ENCODE assay signal across 16 cellular contexts in the genomic region with DNA sequence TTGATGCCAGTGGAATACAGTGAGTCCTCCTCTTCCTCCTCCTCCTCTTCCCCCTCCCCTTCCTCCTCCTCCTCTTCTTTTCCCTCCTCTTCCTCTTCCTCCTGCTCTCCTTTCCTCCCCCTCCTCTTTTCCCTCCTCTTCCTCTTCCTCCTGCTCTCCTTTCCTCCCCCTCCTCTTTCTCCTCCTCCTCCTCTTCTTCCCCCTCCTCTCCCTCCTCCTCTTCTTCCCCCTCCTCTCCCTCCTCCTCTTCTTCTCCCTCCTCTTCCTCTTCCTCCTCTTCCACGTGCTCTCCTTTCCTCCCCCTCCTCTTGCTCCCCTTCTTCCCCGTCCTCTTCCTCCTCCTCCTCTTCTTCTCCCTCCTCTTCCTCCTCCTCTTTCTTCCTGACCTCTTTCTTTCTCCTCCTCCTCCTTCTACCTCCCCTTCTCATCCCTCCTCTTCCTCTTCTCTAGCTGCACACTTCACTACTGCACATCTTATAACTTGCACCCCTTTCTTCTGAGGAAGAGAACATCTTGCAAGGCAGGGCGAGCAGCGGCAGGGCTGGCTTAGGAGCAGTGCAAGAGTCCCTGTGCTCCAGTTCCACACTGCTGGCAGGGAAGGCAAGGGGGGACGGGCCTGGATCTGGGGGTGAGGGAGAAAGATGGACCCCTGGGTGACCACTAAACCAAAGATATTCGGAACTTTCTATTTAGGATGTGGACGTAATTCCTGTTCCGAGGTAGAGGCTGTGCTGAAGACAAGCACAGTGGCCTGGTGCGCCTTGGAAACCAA. TPM values are rescaled to one million over a fixed set of nuclear protein-coding genes. Genes with fewer than 3 reads are reported as not detected.
DNase-seq lines count a peak whose midpoint lies in the region; ATAC-seq, FAIRE-seq and TF ChIP-seq lines count a peak whose summit lies in the region.
"Had no signal": no experiment of that assay in that cellular context is flagged by ENCODE, and none has a peak within 500 bp of the region (broad histone marks: within the 10 kb centered on the region; RNA-seq: fewer than 3 reads in every experiment).

No MANE protein-coding gene starts in this region.

- TF ChIP-seq RAD21 in HepG2 (CRISPR knock-in tag; IDR thresholded peaks at IDR 0.05) (no peak), neural cell (conservative IDR thresholded peaks at IDR 0.05) (no peak)

- H3K27me3 ChIP-seq in HepG2 (ENCODE audit: control insufficient read depth in 1 of 2, insufficient read depth in 2 of 2, low read length in 2 of 2) (peaks cover 7 to 28% of the 10 kb centered on the region in 2 experiments), right lobe of liver (peaks cover 45 to 55% of the 10 kb centered on the region in 2 donors), duodenal mucosa (ENCODE audit: control insufficient read depth in 1 of 2, insufficient read depth in 2 of 2, low read length in 2 of 2) (peaks cover 30 to 31% of the 10 kb centered on the region in 2 donors), neural cell (ENCODE audit: insufficient read depth, low read depth, low read length) (peaks cover 100% of the 10 kb centered on the region), MM.1S (replicated peaks; ENCODE audit: insufficient read depth, low read length) (peaks cover 37% of the 10 kb centered on the region)

- H3K4me2 ChIP-seq in HepG2 (ENCODE audit: low read depth, low read length) (no peak overlapping the region), neural cell (ENCODE audit: low read length) (no peak overlapping the region), MM.1S (ENCODE audit: low read depth, low read length) (no peak overlapping the region)

- no peak for TF ChIP-seq EP300 in HepG2 (IDR thresholded peaks at IDR 0.05; ENCODE audit: low read depth in 2 of 2, low read length in 2 of 2)
- TF ChIP-seq EP300 in HepG2 (CRISPR knock-in tag; IDR thresholded peaks at IDR 0.05; ENCODE audit: borderline replicate concordance): no peak
- no peak for TF ChIP-seq EP300 in neural cell (conservative IDR thresholded peaks at IDR 0.05; ENCODE audit: poor library complexity, severe bottlenecking)

- no peak overlapping the region for H2AFZ ChIP-seq in HepG2 (ENCODE audit: low read length)
- no peak overlapping the region for H2AFZ ChIP-seq in neural cell (ENCODE audit: low read depth, low read length)
- H2AFZ ChIP-seq in MM.1S (ENCODE audit: low read length): no peak overlapping the region

- peaks cover 10% of the 10 kb centered on the region; the same call in 1 of the 2 replicates for H3K4me1 ChIP-seq in HepG2 (ENCODE audit: insufficient read depth, low read length)
- H3K4me1 ChIP-seq in right lobe of liver: peaks cover 0 to 9% (median 2%) of the 10 kb centered on the region in 4 donors
- H3K4me1 ChIP-seq in duodenal mucosa (ENCODE audit: control insufficient read depth in 1 of 2, insufficient read depth in 2 of 2, low read length in 2 of 2): peaks cover 16 to 27% of the 10 kb centered on the region in 2 donors
- no peaks in the 10 kb centered on the region for H3K4me1 ChIP-seq in MM.1S (ENCODE audit: low read length)
- H3K4me1 ChIP-seq: Caco-2 had no signal

- DNase-seq in HepG2 (ENCODE audit: low spot score) (no peak), right lobe of liver (no peak), GM19238 (ENCODE audit: insufficient read length, low spot score) (no peak), SHP77 treated with DMSO at 0.1 percent for 48 hours (lab: John Stamatoyannopoulos, UW) (no peak), MM.1S (no peak)
- DNase-seq: Caco-2, DMS153, MV-4-11, NCI-H1417, NCI-H187 treated with DMSO at 0.1 percent for 48 hours, NCI-H526 treated with DMSO at 0.1 percent for 48 hours, SHP77 had no signal

- H3F3A ChIP-seq in neural cell (ENCODE audit: insufficient read depth, low read length, poor library complexity, severe bottlenecking): no peaks in the 10 kb centered on the region
- H3F3A ChIP-seq in MM.1S (ENCODE audit: insufficient read depth, low read length): no peaks in the 10 kb centered on the region

- in situ Hi-C loops in HepG2 (cut with HindIII; ENCODE audit: extremely low pct_ligation_motif_present, low pct_unique_long_range_greater_than_20kb): no loop called here

- intact Hi-C loops in HepG2 (cut with micrococcal nuclease; ENCODE audit: unreplicated experiment) (no loop called here), right lobe of liver (cut with DNase I) (no loop called here)

- H3K79me2 ChIP-seq in HepG2 (ENCODE audit: insufficient read depth, low read length) (no peaks in the 10 kb centered on the region), neural cell (replicated peaks; ENCODE audit: insufficient read depth, low read length) (no peaks in the 10 kb centered on the region), MM.1S (ENCODE audit: low read length) (no peaks in the 10 kb centered on the region)

- H3K4me3 ChIP-seq in HepG2 (replicated peaks in 1 of 3; ENCODE audit: insufficient read depth in 1 of 3, low read depth in 2 of 3, low read length in 3 of 3): no peak overlapping the region
- no peak overlapping the region for H3K4me3 ChIP-seq in right lobe of liver
- H3K4me3 ChIP-seq in duodenal mucosa (ENCODE audit: low read depth in 1 of 2, low read length in 2 of 2): peak overlapping the region; percentile 87 to 98
- no peak overlapping the region for H3K4me3 ChIP-seq in neural cell (ENCODE audit: low read length)
- H3K4me3 ChIP-seq in MM.1S (ENCODE audit: low read length): no peak overlapping the region

- no TSS peak for BruUV-seq in HepG2 (replicated peaks; lab: Mats Ljungman, UMichigan)

- H3K36me3 ChIP-seq in HepG2 (replicated peaks in 1 of 2; ENCODE audit: control insufficient read depth in 1 of 2, insufficient read depth in 2 of 2, low read length in 2 of 2) (no peaks in the 10 kb centered on the region), right lobe of liver (no peaks in the 10 kb centered on the region), duodenal mucosa (ENCODE audit: control insufficient read depth in 1 of 2, insufficient read depth in 2 of 2, low read length in 2 of 2) (peaks cover 0 to 20% of the 10 kb centered on the region in 2 donors), neural cell (ENCODE audit: insufficient read depth, low read length) (no peaks in the 10 kb centered on the region), MM.1S (replicated peaks; ENCODE audit: insufficient read depth, low read length) (no peaks in the 10 kb centered on the region)

- no peak overlapping the region for H3K27ac ChIP-seq in HepG2 (ENCODE audit: extremely low read length, insufficient read depth, low read length)
- no peak overlapping the region for H3K27ac ChIP-seq in right lobe of liver
- H3K27ac ChIP-seq in duodenal mucosa (ENCODE audit: low read depth, low read length): peak overlapping the region; percentile 72
- no peak overlapping the region for H3K27ac ChIP-seq in neural cell (ENCODE audit: low read length)
- no peak overlapping the region for H3K27ac ChIP-seq in MM.1S (ENCODE audit: low read length)

- TF ChIP-seq CTCF in HepG2 (CRISPR knock-in tag; IDR thresholded peaks at IDR 0.05) (no peak), right lobe of liver (IDR thresholded peaks at IDR 0.05) (no peak), neural cell (IDR thresholded peaks at IDR 0.05; ENCODE audit: poor library complexity, severe bottlenecking) (no peak), MM.1S (IDR thresholded peaks at IDR 0.05; ENCODE audit: low read length) (no peak)

- POLR2A ChIA-PET in HepG2 (lab: Yijun Ruan, JAX): no interaction called here

- H4K20me1 ChIP-seq in HepG2 (ENCODE audit: insufficient read depth, low read length) (no peaks in the 10 kb centered on the region), neural cell (ENCODE audit: insufficient read depth) (no peaks in the 10 kb centered on the region), MM.1S (ENCODE audit: insufficient read depth, low read length) (no peaks in the 10 kb centered on the region)

- CTCF ChIA-PET in HepG2 (lab: Yijun Ruan, JAX; ENCODE audit: low intra/inter-chr PET ratio, low total read pairs): no interaction called here

- no peaks in the 10 kb centered on the region for H3K9me3 ChIP-seq in HepG2 (ENCODE audit: low read length)
- no peaks in the 10 kb centered on the region for H3K9me3 ChIP-seq in right lobe of liver
- no peaks in the 10 kb centered on the region for H3K9me3 ChIP-seq in duodenal mucosa (ENCODE audit: control insufficient read depth in 1 of 2, low read length in 2 of 2)
- peaks cover 3% of the 10 kb centered on the region for H3K9me3 ChIP-seq in neural cell (ENCODE audit: low read length)
- H3K9me3 ChIP-seq in MM.1S (replicated peaks; ENCODE audit: insufficient read depth, low read length): no peaks in the 10 kb centered on the region
- H3K9me3 ChIP-seq: Caco-2 had no signal

- no peak for FAIRE-seq in HepG2 (lab: Jason Lieb, UNC)

- 45% methylated on average over 9 of the region's 9 CpGs for WGBS in HepG2 (ENCODE audit: low lambda C conversion rate)
- 38% methylated on average over 9 of the region's 9 CpGs for WGBS in right lobe of liver (ENCODE audit: insufficient coverage, low coverage, low lambda C conversion rate, missing lambda C conversion rate)

- H3K9ac ChIP-seq in HepG2 (ENCODE audit: insufficient read depth, low read depth, low read length) (no peak overlapping the region), duodenal mucosa (ENCODE audit: low read depth in 1 of 2, low read length in 2 of 2) (peak overlapping the region; percentile 99), neural cell (ENCODE audit: low read length) (no peak overlapping the region), MM.1S (ENCODE audit: low read length) (no peak overlapping the region)

- ATAC-seq in HepG2: no peak
- no peak for ATAC-seq in right lobe of liver

- H3K9me2 ChIP-seq in neural cell (ENCODE audit: insufficient read depth, low read length) (no peaks in the 10 kb centered on the region), MM.1S (replicated peaks; ENCODE audit: insufficient read depth, low read length) (no peaks in the 10 kb centered on the region)

- TF ChIP-seq POLR2A in HepG2 (IDR thresholded peaks at IDR 0.05; ENCODE audit: insufficient read depth in 1 of 2, low read depth in 2 of 2, low read length in 2 of 2): no peak
- TF ChIP-seq POLR2A in right lobe of liver (IDR thresholded peaks at IDR 0.05): no peak

RNA-seq across cellular contexts. Expression of a gene that starts 5.6 kb away (rescaled TPM):
- 0.07 TPM in 1 of 2 replicates, not detected in the other for total RNA-seq in HepG2 (2016; rRNA removed; fragmentation: Illumina TruSeq; extraction: Trizol)
- not detected in 2 replicates for total RNA-seq in HepG2 (2016; cell fraction: cytosol; rRNA removed; fragmentation: Illumina TruSeq; extraction: Trizol; ENCODE audit: low read depth)
- total RNA-seq in HepG2 (2016; cell fraction: insoluble cytoplasmic fraction; rRNA removed; fragmentation: Illumina TruSeq; extraction: Trizol): 0.06 and 0.12 TPM in 2 replicates
- 0.09 and 0.14 TPM in 2 replicates for total RNA-seq in HepG2 (2016; cell fraction: membrane; rRNA removed; fragmentation: Illumina TruSeq; extraction: Trizol)
- total RNA-seq in HepG2 (2016; cell fraction: nucleus; rRNA removed; fragmentation: Illumina TruSeq; extraction: Trizol): not detected in 2 replicates
- not detected in 2 replicates for polyA plus RNA-seq in HepG2 (2011; rRNA removed)
- 0.03 TPM in 1 of 2 replicates, not detected in the other for polyA plus RNA-seq in HepG2 (2011; cell fraction: cytosol; rRNA removed)
- polyA plus RNA-seq in HepG2 (2011; cell fraction: nucleus; rRNA removed): not detected in 2 replicates
- 0.12 and 0.30 TPM in 2 replicates for polyA plus RNA-seq in HepG2 (2012)
- polyA plus RNA-seq in HepG2 (2016; cell fraction: cytosol; fragmentation: Illumina TruSeq; extraction: Trizol; ENCODE audit: low read depth): 0.26 and 0.31 TPM in 2 replicates
- 0.61 TPM in 2 replicates for polyA plus RNA-seq in HepG2 (2016; cell fraction: insoluble cytoplasmic fraction; fragmentation: Illumina TruSeq; extraction: Trizol; ENCODE audit: low read depth)
- polyA plus RNA-seq in HepG2 (2016; cell fraction: membrane; fragmentation: Illumina TruSeq; extraction: Trizol; ENCODE audit: low read depth): 0.36 and 0.37 TPM in 2 replicates
- 0.48 and 0.71 TPM in 2 replicates for polyA plus RNA-seq in HepG2 (2016; cell fraction: nucleus; fragmentation: Illumina TruSeq; extraction: Trizol; ENCODE audit: insufficient read depth, low read depth)
- polyA minus RNA-seq in HepG2 (2011; rRNA and poly(A)+ RNA removed; ENCODE audit: low replicate concordance): not detected in 2 replicates
- polyA minus RNA-seq in HepG2 (2011; cell fraction: cytosol; rRNA and poly(A)+ RNA removed): not detected in 2 replicates
- 0.12 TPM in 1 of 2 replicates, not detected in the other for polyA minus RNA-seq in HepG2 (2011; cell fraction: nucleus; rRNA and poly(A)+ RNA removed)
- total RNA-seq in right lobe of liver: under 1 TPM in 4 of 6 experiments, not detected in 2; 0.06 to 0.66 (median 0.21) TPM
- polyA plus RNA-seq in neural cell: not detected in 2 replicates
- not detected in 2 replicates for polyA minus RNA-seq in neural cell
- total RNA-seq: H9, LHCN-M2 had no signal

RNA-seq across cellular contexts. Expression of a gene that starts 43.7 kb away (rescaled TPM):
- total RNA-seq in HepG2 (2016; rRNA removed; fragmentation: Illumina TruSeq; extraction: Trizol) (0.04 TPM in 1 of 2 replicates, not detected in the other), right lobe of liver (not detected)
- total RNA-seq in HepG2 (2016; cell fraction: cytosol; rRNA removed; fragmentation: Illumina TruSeq; extraction: Trizol; ENCODE audit: low read depth): 0.09 TPM in 1 of 2 replicates, not detected in the other
- total RNA-seq in HepG2 (2016; cell fraction: insoluble cytoplasmic fraction; rRNA removed; fragmentation: Illumina TruSeq; extraction: Trizol): 0.04 TPM in 1 of 2 replicates, not detected in the other
- total RNA-seq in HepG2 (2016; cell fraction: membrane; rRNA removed; fragmentation: Illumina TruSeq; extraction: Trizol): 0.14 and 0.25 TPM in 2 replicates
- not detected in 2 replicates for total RNA-seq in HepG2 (2016; cell fraction: nucleus; rRNA removed; fragmentation: Illumina TruSeq; extraction: Trizol)
- polyA plus RNA-seq in HepG2 (2011; rRNA removed) (not detected in 2 replicates), neural cell (not detected in 2 replicates)
- polyA plus RNA-seq in HepG2 (2011; cell fraction: cytosol; rRNA removed): not detected in 2 replicates
- polyA plus RNA-seq in HepG2 (2011; cell fraction: nucleus; rRNA removed): 0.27 TPM in 1 of 2 replicates, not detected in the other
- polyA plus RNA-seq in HepG2 (2012): not detected in 2 replicates
- polyA plus RNA-seq in HepG2 (2016; cell fraction: cytosol; fragmentation: Illumina TruSeq; extraction: Trizol; ENCODE audit: low read depth): 0.02 and 0.08 TPM in 2 replicates
- polyA plus RNA-seq in HepG2 (2016; cell fraction: insoluble cytoplasmic fraction; fragmentation: Illumina TruSeq; extraction: Trizol; ENCODE audit: low read depth): not detected in 2 replicates
- polyA plus RNA-seq in HepG2 (2016; cell fraction: membrane; fragmentation: Illumina TruSeq; extraction: Trizol; ENCODE audit: low read depth): 0.22 TPM in 1 of 2 replicates, not detected in the other
- not detected in 2 replicates for polyA plus RNA-seq in HepG2 (2016; cell fraction: nucleus; fragmentation: Illumina TruSeq; extraction: Trizol; ENCODE audit: insufficient read depth, low read depth)
- not detected in 2 replicates for polyA minus RNA-seq in HepG2 (2011; rRNA and poly(A)+ RNA removed; ENCODE audit: low replicate concordance)
- polyA minus RNA-seq in HepG2 (2011; cell fraction: cytosol; rRNA and poly(A)+ RNA removed): not detected in 2 replicates
- polyA minus RNA-seq in HepG2 (2011; cell fraction: nucleus; rRNA and poly(A)+ RNA removed): 0.13 TPM in 1 of 2 replicates, not detected in the other
- not detected in 2 replicates for polyA minus RNA-seq in neural cell
- total RNA-seq: H9, LHCN-M2 had no signal

Comparison
In these comparisons a context has a peak if more than half of its experiments do, and no peak if none do; other contexts are left out.
1. H3K4me3 ChIP-seq: peak in duodenal mucosa (2 of 2); none in HepG2 (0 of 3), right lobe of liver (0 of 3), neural cell (single experiment) and MM.1S (single experiment).
2. H3K9ac ChIP-seq: peak in duodenal mucosa (2 of 2); none in HepG2 (single experiment), neural cell (single experiment) and MM.1S (single experiment).